Comparison of ENCODE assay signal across 1 cellular context in genomic region chr19:49441960-49442350, GRCh38.
TF ChIP-seq lines count a peak whose summit lies in the region.

No MANE protein-coding gene starts in this region.

TF ChIP-seq in WTC11, 78 proteins besides CTCF, POLR2A, EP300 and RAD21 (continued from another document):
- TF ChIP-seq HMGXB4 (CRISPR knock-in tag; IDR thresholded peaks at IDR 0.05) (no peak), ARID4B (CRISPR knock-in tag; IDR thresholded peaks at IDR 0.05; ENCODE audit: borderline replicate concordance) (no peak)
